In the genomic region with DNA sequence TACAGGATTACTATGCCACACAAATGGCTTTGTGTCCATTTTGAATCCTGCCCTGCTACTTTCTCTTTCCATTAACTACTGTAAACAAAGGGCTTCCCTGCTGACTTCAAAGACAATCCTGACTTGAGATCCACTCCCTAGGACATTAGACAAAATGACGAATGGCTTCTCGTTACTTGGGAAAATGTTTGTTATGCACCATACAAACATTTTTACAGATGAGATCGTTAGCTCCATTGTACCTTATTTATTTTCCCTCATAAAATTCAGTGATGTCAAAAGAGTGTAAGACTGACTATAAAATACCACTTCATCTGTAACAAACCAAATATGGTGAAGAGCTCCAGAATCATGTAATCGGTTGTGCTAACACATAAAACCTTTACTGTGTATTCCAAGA, we compare ENCODE assay signal across 1 cellular context.
TF ChIP-seq lines count a peak whose summit lies in the region.

No MANE protein-coding gene starts in this region.

TF ChIP-seq in HCT116, 20 proteins besides CTCF, POLR2A, EP300 and RAD21 (continued from another document):
- TF ChIP-seq, protein P1, sequence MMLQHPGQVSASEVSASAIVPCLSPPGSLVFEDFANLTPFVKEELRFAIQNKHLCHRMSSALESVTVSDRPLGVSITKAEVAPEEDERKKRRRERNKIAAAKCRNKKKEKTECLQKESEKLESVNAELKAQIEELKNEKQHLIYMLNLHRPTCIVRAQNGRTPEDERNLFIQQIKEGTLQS (IDR thresholded peaks at IDR 0.05), result no peak
- TF ChIP-seq EGR1 (IDR thresholded peaks at IDR 0.05; ENCODE audit: low read depth) (no peak), CBX3 (IDR thresholded peaks at IDR 0.05; ENCODE audit: low read depth) (no peak), SP1 (IDR thresholded peaks at IDR 0.05; ENCODE audit: low read depth) (no peak), EZH2phosphoT487 (IDR thresholded peaks at IDR 0.05; ENCODE audit: borderline replicate concordance) (no peak), JUND (IDR thresholded peaks at IDR 0.05) (no peak)
- TF ChIP-seq, protein P2, sequence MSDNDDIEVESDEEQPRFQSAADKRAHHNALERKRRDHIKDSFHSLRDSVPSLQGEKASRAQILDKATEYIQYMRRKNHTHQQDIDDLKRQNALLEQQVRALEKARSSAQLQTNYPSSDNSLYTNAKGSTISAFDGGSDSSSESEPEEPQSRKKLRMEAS (IDR thresholded peaks at IDR 0.05), result no peak
